Comparison of ENCODE assay signal across 1 cellular context in genomic region chr6:124480021-124480430, GRCh38.
TF ChIP-seq lines count a peak whose summit lies in the region.

No MANE protein-coding gene starts in this region.

TF ChIP-seq in HEK293, 187 proteins besides CTCF, POLR2A, EP300 and RAD21 (continued from another document and continues in another):
- TF ChIP-seq ZNF449 (tag by site-specific recombination; IDR thresholded peaks at IDR 0.05) (no peak), ZNF658 (tag by site-specific recombination; IDR thresholded peaks at IDR 0.05) (no peak), ZNF248 (tag by site-specific recombination; IDR thresholded peaks at IDR 0.05) (no peak), ZNF610 (tag by site-specific recombination; IDR thresholded peaks at IDR 0.05; ENCODE audit: borderline replicate concordance) (no peak), ZNF704 (tag by site-specific recombination; IDR thresholded peaks at IDR 0.05) (no peak), ZNF785 (tag by site-specific recombination; IDR thresholded peaks at IDR 0.05) (no peak), MZF1 (tag by site-specific recombination; IDR thresholded peaks at IDR 0.05; ENCODE audit: borderline replicate concordance) (0 out of 2 replicates have a peak, but pooled peaks have one; percentile 23), ZNF423 (tag by site-specific recombination; IDR thresholded peaks at IDR 0.05) (no peak), ZBTB20 (tag by site-specific recombination; IDR thresholded peaks at IDR 0.05) (no peak), ZNF404 (tag by site-specific recombination; IDR thresholded peaks at IDR 0.05) (no peak), SP3 (tag by site-specific recombination; IDR thresholded peaks at IDR 0.05) (peak; percentile 31; the same call in 1 of the 2 replicates), ZNF488 (tag by site-specific recombination; IDR thresholded peaks at IDR 0.05) (no peak), ZNF274 (IDR thresholded peaks at IDR 0.05; ENCODE audit: low read length) (no peak), ZNF274 (tag by site-specific recombination; IDR thresholded peaks at IDR 0.05; ENCODE audit: borderline replicate concordance) (no peak), ZNF26 (tag by site-specific recombination; IDR thresholded peaks at IDR 0.05) (no peak), ZNF48 (tag by site-specific recombination; IDR thresholded peaks at IDR 0.05) (no peak), ELK4 (IDR thresholded peaks at IDR 0.05; ENCODE audit: borderline replicate concordance, low read depth, low read length) (no peak), ZBTB21 (tag by site-specific recombination; IDR thresholded peaks at IDR 0.05) (0 out of 2 replicates have a peak, but pooled peaks have one; percentile 57), HOXC10 (CRISPR knock-in tag; IDR thresholded peaks at IDR 0.05) (no peak), ZNF324 (tag by site-specific recombination; IDR thresholded peaks at IDR 0.05) (no peak), ZNF529 (tag by site-specific recombination; IDR thresholded peaks at IDR 0.05; ENCODE audit: insufficient replicate concordance) (no peak), ATF2 (tag by site-specific recombination; IDR thresholded peaks at IDR 0.05; ENCODE audit: low read depth) (peak; percentile 67; the same call in 1 of the 2 replicates), ZNF174 (tag by site-specific recombination; IDR thresholded peaks at IDR 0.05) (no peak), ZNF148 (tag by site-specific recombination; IDR thresholded peaks at IDR 0.05; ENCODE audit: borderline replicate concordance) (no peak), ZFP3 (tag by site-specific recombination; IDR thresholded peaks at IDR 0.05; ENCODE audit: low read depth) (no peak), ZNF23 (tag by site-specific recombination; IDR thresholded peaks at IDR 0.05; ENCODE audit: borderline replicate concordance) (no peak), ZNF521 (tag by site-specific recombination; IDR thresholded peaks at IDR 0.05) (no peak), ZNF112 (tag by site-specific recombination; IDR thresholded peaks at IDR 0.05) (no peak), TSHZ1 (tag by site-specific recombination; IDR thresholded peaks at IDR 0.05; ENCODE audit: borderline replicate concordance) (0 out of 2 replicates have a peak, but pooled peaks have one; percentile 31), ZNF18 (tag by site-specific recombination; IDR thresholded peaks at IDR 0.05) (0 out of 2 replicates have a peak, but pooled peaks have one; percentile 38), OVOL3 (tag by site-specific recombination; IDR thresholded peaks at IDR 0.05) (no peak), ZBTB7A (tag by site-specific recombination; IDR thresholded peaks at IDR 0.05; ENCODE audit: low read depth) (no peak), SCRT2 (tag by site-specific recombination; IDR thresholded peaks at IDR 0.05) (0 out of 2 replicates have a peak, but pooled peaks have one; percentile 12), HIC1 (tag by site-specific recombination; IDR thresholded peaks at IDR 0.05) (peak; percentile 63; the same call in 1 of the 2 replicates), ZNF548 (tag by site-specific recombination; IDR thresholded peaks at IDR 0.05) (no peak), ZXDB (tag by site-specific recombination; IDR thresholded peaks at IDR 0.05) (no peak), ZSCAN23 (tag by site-specific recombination; IDR thresholded peaks at IDR 0.05) (peak; percentile 80; the same call in 1 of the 2 replicates), ZNF624 (tag by site-specific recombination; IDR thresholded peaks at IDR 0.05) (no peak), ZBTB26 (tag by site-specific recombination; optimal IDR thresholded peaks at IDR 0.05) (no peak), FEZF1 (tag by site-specific recombination; IDR thresholded peaks at IDR 0.05) (peak; percentile 72), SP2 (tag by site-specific recombination; IDR thresholded peaks at IDR 0.05) (no peak), MEIS1 (CRISPR knock-in tag; IDR thresholded peaks at IDR 0.05; ENCODE audit: borderline replicate concordance) (no peak)
